In genomic region chr3:99716463-99716995, GRCh38 we compare ENCODE assay signal across 1 cellular context.
TF ChIP-seq lines count a peak whose summit lies in the region.

No MANE protein-coding gene starts in this region.

TF ChIP-seq in GM23338, 12 proteins besides CTCF, POLR2A, EP300 and RAD21 (continued from another document):
- TF ChIP-seq REST (IDR thresholded peaks at IDR 0.05; ENCODE audit: unreplicated experiment): no peak
- no peak for TF ChIP-seq ZNF331 (CRISPR knock-in tag; IDR thresholded peaks at IDR 0.05; ENCODE audit: low read depth)
- no peak for TF ChIP-seq EZH2 (IDR thresholded peaks at IDR 0.05; ENCODE audit: low read depth, unreplicated experiment)
- no peak for TF ChIP-seq JUNB (IDR thresholded peaks at IDR 0.05; ENCODE audit: unreplicated experiment)
